8 cellular contexts compared by ENCODE assay signal in genomic region chr19:40603071-40603718, GRCh38. TPM values are rescaled to one million over a fixed set of nuclear protein-coding genes. Genes with fewer than 3 reads are reported as not detected.
DNase-seq lines count a peak whose midpoint lies in the region; ATAC-seq and TF ChIP-seq lines count a peak whose summit lies in the region.

No MANE protein-coding gene starts in this region.

- TF ChIP-seq CTCF in WI38 (IDR thresholded peaks at IDR 0.05; ENCODE audit: low read depth, low read length) (no peak), heart right ventricle (IDR thresholded peaks at IDR 0.05) (no peak), GM13976 (IDR thresholded peaks at IDR 0.05; ENCODE audit: borderline replicate concordance, control extremely low read depth, extremely low read depth, insufficient read depth, missing control alignments) (no peak)

- H3K27ac ChIP-seq in heart right ventricle: peak overlapping the region; percentile 49 to 96 (median 90)

- H3K27me3 ChIP-seq in heart right ventricle: peaks cover 0 to 71% (median 3%) of the 10 kb centered on the region in 7 donors

- peak overlapping the region; percentile 66 for H3K4me3 ChIP-seq in WI38 (ENCODE audit: low read depth, low read length)
- peak overlapping the region in 9 of 10 donors; percentile 40 to 81 (median 72) for H3K4me3 ChIP-seq in heart right ventricle

- 8 to 9% methylated on average over 12 of the region's 12 CpGs for WGBS in heart right ventricle, 2 donors

- intact Hi-C loops in heart right ventricle (cut with DNase I): loop anchor here in 5 of 10 donors (5.0 kb wide), 5 partner anchors 34 to 316 kb away; partner anchors contain the start of genes AKT2 (in 1 of the 5), BLVRB (in 1 of the 5) and SPTBN4 (in 1 of the 5)

- ATAC-seq in heart right ventricle: no peak
- no peak for ATAC-seq in stimulated activated effector memory CD8-positive, alpha-beta T cell treated with anti-CD3 and anti-CD28 coated beads, Interleukin-12 subunit alpha, Interleukin-12 subunit beta, amount 100 ng/mL, for 72 hours
- no peak for ATAC-seq in GM18520 (IDR thresholded peaks at IDR 0.05; ENCODE audit: unreplicated experiment)

- peaks cover 4% of the 10 kb centered on the region for H3K36me3 Mint-ChIP-seq in activated naive CD4-positive, alpha-beta T cell treated with anti-CD3 and anti-CD28 coated beads, Interleukin-2, amount 10 ng/mL, durations not matched to agents 7 days and 5 days
- H3K36me3 Mint-ChIP-seq in stimulated activated effector memory CD8-positive, alpha-beta T cell treated with anti-CD3 and anti-CD28 coated beads, Interleukin-12 subunit alpha, Interleukin-12 subunit beta, amount 100 ng/mL, for 72 hours: peaks cover 11% of the 10 kb centered on the region

- H3K4me1 ChIP-seq in heart right ventricle: peaks cover 26 to 91% (median 77%) of the 10 kb centered on the region in 9 donors

- H3K4me1 Mint-ChIP-seq in activated naive CD4-positive, alpha-beta T cell treated with anti-CD3 and anti-CD28 coated beads, Interleukin-2, amount 10 ng/mL, durations not matched to agents 7 days and 5 days: peaks cover 90% of the 10 kb centered on the region
- peaks cover 85% of the 10 kb centered on the region for H3K4me1 Mint-ChIP-seq in stimulated activated effector memory CD8-positive, alpha-beta T cell treated with anti-CD3 and anti-CD28 coated beads, Interleukin-12 subunit alpha, Interleukin-12 subunit beta, amount 100 ng/mL, for 72 hours

- CTCF ChIA-PET in activated naive CD4-positive, alpha-beta T cell treated with anti-CD3 and anti-CD28 coated beads, Interleukin-2, amount 10 ng/mL, durations not matched to agents 7 days and 5 days (lab: Charles Lee): interaction anchor here (0.6 to 6.1 kb wide), 20 partner anchors 8 to 463 kb away, joined by 3 to 72 read pairs (median 5); partner anchors contain the start of genes BLVRB and EGLN2

- peak overlapping the region; percentile 85 for H3K4me3 Mint-ChIP-seq in activated naive CD4-positive, alpha-beta T cell treated with anti-CD3 and anti-CD28 coated beads, Interleukin-2, amount 10 ng/mL, durations not matched to agents 7 days and 5 days
- H3K4me3 Mint-ChIP-seq in stimulated activated effector memory CD8-positive, alpha-beta T cell treated with anti-CD3 and anti-CD28 coated beads, Interleukin-12 subunit alpha, Interleukin-12 subunit beta, amount 100 ng/mL, for 72 hours: peak overlapping the region; percentile 96

- no peak for DNase-seq in activated naive CD4-positive, alpha-beta T cell treated with anti-CD3 and anti-CD28 coated beads, Interleukin-2, amount 10 ng/mL, durations not matched to agents 7 days and 5 days
- DNase-seq in activated naive CD4-positive, alpha-beta T cell (lab: John Stamatoyannopoulos, UW): no peak
- DNase-seq in heart right ventricle (no peak), GM13976 (ENCODE audit: low spot score) (no peak), HK-2 (ENCODE audit: unreplicated experiment) (no peak)
- no peak for DNase-seq in stimulated activated effector memory CD8-positive, alpha-beta T cell treated with anti-CD3 and anti-CD28 coated beads, Interleukin-12 subunit alpha, Interleukin-12 subunit beta, amount 100 ng/mL, for 72 hours (ENCODE audit: low spot score in 2 of 2)

- in situ Hi-C loops in GM13976 (cut with MboI; ENCODE audit: low sequenced_read_pairs, unreplicated experiment): loop anchor here (25.0 kb wide), 1 partner anchor 291 kb away; no protein-coding TSS in a partner anchor

- H3K27ac Mint-ChIP-seq in activated naive CD4-positive, alpha-beta T cell treated with anti-CD3 and anti-CD28 coated beads, Interleukin-2, amount 10 ng/mL, durations not matched to agents 7 days and 5 days: peak overlapping the region; percentile 90
- peak overlapping the region; percentile 78 for H3K27ac Mint-ChIP-seq in stimulated activated effector memory CD8-positive, alpha-beta T cell treated with anti-CD3 and anti-CD28 coated beads, Interleukin-12 subunit alpha, Interleukin-12 subunit beta, amount 100 ng/mL, for 72 hours

- H3K27me3 Mint-ChIP-seq in activated naive CD4-positive, alpha-beta T cell treated with anti-CD3 and anti-CD28 coated beads, Interleukin-2, amount 10 ng/mL, durations not matched to agents 7 days and 5 days: peaks cover 60% of the 10 kb centered on the region

- no peaks in the 10 kb centered on the region for H3K9me3 ChIP-seq in heart right ventricle

- H3K36me3 ChIP-seq in heart right ventricle: no peaks in the 10 kb centered on the region

- no peaks in the 10 kb centered on the region for H3K9me3 Mint-ChIP-seq in activated naive CD4-positive, alpha-beta T cell treated with anti-CD3 and anti-CD28 coated beads, Interleukin-2, amount 10 ng/mL, durations not matched to agents 7 days and 5 days
- H3K9me3 Mint-ChIP-seq in stimulated activated effector memory CD8-positive, alpha-beta T cell treated with anti-CD3 and anti-CD28 coated beads, Interleukin-12 subunit alpha, Interleukin-12 subunit beta, amount 100 ng/mL, for 72 hours: no peaks in the 10 kb centered on the region

RNA-seq across cellular contexts. Expression of gene LTBP4, which starts 2.0 kb away (rescaled TPM):
- total RNA-seq in heart right ventricle: 100 to 1,000 TPM; 139 to 263 (median 244) TPM
- 100 to 1,000 TPM; 114 to 191 TPM for polyA plus RNA-seq in heart right ventricle

RNA-seq across cellular contexts. Expression of gene SHKBP1, which starts 26.5 kb away (rescaled TPM):
- total RNA-seq in heart right ventricle: 10 to 100 TPM; 12.0 to 31.5 (median 15.9) TPM
- 10 to 100 TPM; 42.8 to 43.1 TPM for polyA plus RNA-seq in heart right ventricle
